2 cellular contexts compared by ENCODE assay signal in genomic region chr10:110600487-110601101, GRCh38.
TF ChIP-seq lines count a peak whose summit lies in the region.

No MANE protein-coding gene starts in this region.

TF ChIP-seq in H1, 55 proteins besides CTCF, POLR2A, EP300 and RAD21 (continued from another document):
- no peak for TF ChIP-seq ATF2 (IDR thresholded peaks at IDR 0.05; ENCODE audit: low read length)
- no peak for TF ChIP-seq BCL11A (IDR thresholded peaks at IDR 0.05; ENCODE audit: low read depth in 2 of 2, low read length in 2 of 2)
- TF ChIP-seq SIRT6 (IDR thresholded peaks at IDR 0.05; ENCODE audit: low read length) = no peak
- no peak for TF ChIP-seq RFX5 (IDR thresholded peaks at IDR 0.05; ENCODE audit: borderline replicate concordance, low read depth, low read length)
- no peak for TF ChIP-seq RNF2 (IDR thresholded peaks at IDR 0.05; ENCODE audit: borderline replicate concordance, low read depth, low read length, missing control alignments, poor library complexity, severe bottlenecking)
- no peak for TF ChIP-seq TAF7 (optimal IDR thresholded peaks at IDR 0.05; ENCODE audit: borderline replicate concordance, low read depth, low read length)
- no peak for TF ChIP-seq TCF12 (IDR thresholded peaks at IDR 0.05; ENCODE audit: low read depth, low read length)
- TF ChIP-seq JUN (IDR thresholded peaks at IDR 0.05; ENCODE audit: low read depth, low read length) = no peak
- no peak for TF ChIP-seq POU5F1 (IDR thresholded peaks at IDR 0.05; ENCODE audit: low read depth, low read length)
- no peak for TF ChIP-seq SP1 (IDR thresholded peaks at IDR 0.05; ENCODE audit: low read depth, low read length)
- TF ChIP-seq RXRA (IDR thresholded peaks at IDR 0.05; ENCODE audit: insufficient read depth, low read depth, low read length) = no peak
- no peak for TF ChIP-seq KDM4A (IDR thresholded peaks at IDR 0.05; ENCODE audit: low read depth, low read length, severe bottlenecking)
- no peak for TF ChIP-seq CREB1 (IDR thresholded peaks at IDR 0.05)
- TF ChIP-seq TEAD4 (IDR thresholded peaks at IDR 0.05; ENCODE audit: low read depth, low read length) = no peak

TF ChIP-seq in neural cell, 6 proteins besides CTCF, POLR2A, EP300 and RAD21 (continued from another document):
- TF ChIP-seq REST (IDR thresholded peaks at IDR 0.05; ENCODE audit: borderline replicate concordance) (no peak), EZH2 (IDR thresholded peaks at IDR 0.05; ENCODE audit: borderline replicate concordance, insufficient read depth, low read length, poor library complexity, severe bottlenecking) (no peak), TAF1 (IDR thresholded peaks at IDR 0.05; ENCODE audit: low read depth) (no peak)
